In genomic region chr1:30968220-30968971, GRCh38 we compare ENCODE assay signal across 1 cellular context.
TF ChIP-seq lines count a peak whose summit lies in the region.

No MANE protein-coding gene starts in this region.

TF ChIP-seq in GM23338, 12 proteins besides CTCF, POLR2A, EP300 and RAD21 (continued from another document):
- TF ChIP-seq ZNF462 (CRISPR knock-in tag; IDR thresholded peaks at IDR 0.05) (no peak), EZH2phosphoT487 (IDR thresholded peaks at IDR 0.05; ENCODE audit: unreplicated experiment) (no peak)
